11 cellular contexts compared by ENCODE assay signal in the genomic region with DNA sequence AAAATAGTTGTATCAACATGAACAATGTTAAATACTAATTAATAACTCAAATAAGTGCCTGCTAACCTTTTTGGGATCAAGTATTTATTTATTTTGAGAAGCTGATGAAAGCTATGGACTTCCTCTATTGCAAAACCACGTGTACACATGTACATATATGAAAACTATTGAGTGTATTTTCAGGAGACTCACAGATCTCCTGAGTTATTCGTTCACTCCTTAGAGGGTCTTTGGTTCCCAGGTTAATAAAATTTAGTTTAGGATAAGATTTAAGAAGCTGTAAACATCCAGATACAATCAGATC.
DNase-seq lines count a peak whose midpoint lies in the region; ATAC-seq and FAIRE-seq lines count a peak whose summit lies in the region.
"Had no signal": no experiment of that assay in that cellular context is flagged by ENCODE, and none has a peak within 500 bp of the region (broad histone marks: within the 10 kb centered on the region; RNA-seq: fewer than 3 reads in every experiment).

No MANE protein-coding gene starts in this region.

- no peak for FAIRE-seq in small intestine (lab: Jason Lieb, UNC)

- no peak overlapping the region for H2BK120ac ChIP-seq in neuronal stem cell (ENCODE audit: low read depth, low read length)

- no peak overlapping the region for H3K4me2 ChIP-seq in neuronal stem cell (ENCODE audit: insufficient read depth, low read length, poor library complexity, severe bottlenecking)

- no peaks in the 10 kb centered on the region for H3K36me3 ChIP-seq in small intestine (ENCODE audit: control insufficient read depth in 2 of 2, insufficient read depth in 2 of 2, low read length in 2 of 2)
- H3K36me3 ChIP-seq in neuronal stem cell (replicated peaks in 1 of 2; ENCODE audit: control insufficient read depth in 2 of 2, insufficient read depth in 2 of 2, low read length in 2 of 2), result no peaks in the 10 kb centered on the region

- no peak overlapping the region for H3K27ac ChIP-seq in small intestine (ENCODE audit: low read depth in 1 of 2, low read length in 1 of 2)
- H3K27ac ChIP-seq in neuronal stem cell (replicated peaks; ENCODE audit: low read length), result no peak overlapping the region
- H3K27ac ChIP-seq: parathyroid adenoma had no signal

- H2BK15ac ChIP-seq in neuronal stem cell (ENCODE audit: low read length), result no peak overlapping the region

- no peak overlapping the region for H3K9ac ChIP-seq in neuronal stem cell (ENCODE audit: low read depth, low read length, poor library complexity)
- H3K9ac ChIP-seq: parathyroid adenoma had no signal

- no peak overlapping the region for H2BK5ac ChIP-seq in neuronal stem cell (ENCODE audit: low read length)

- H3K79me1 ChIP-seq in neuronal stem cell (ENCODE audit: low read depth, low read length), result no peaks in the 10 kb centered on the region

- WGBS in small intestine, 3 donors, result 28 to 41% (median 28%) methylated on average over 2 of the region's 2 CpGs
- no CpG with 5 or more reads among the region's 2 CpGs for WGBS in neuronal stem cell (ENCODE audit: extremely low coverage in 2 of 2, insufficient read length in 2 of 2, insufficient replicate concordance in 1 of 2), 2 donors

- H3K9me3 ChIP-seq in small intestine (ENCODE audit: control insufficient read depth, low read depth) (peaks cover 2% of the 10 kb centered on the region), neuronal stem cell (replicated peaks in 1 of 2; ENCODE audit: control insufficient read depth in 2 of 2, insufficient read depth in 1 of 2, low read depth in 1 of 2, low read length in 2 of 2) (peaks cover 3 to 17% of the 10 kb centered on the region in 2 donors)

- H4K91ac ChIP-seq in neuronal stem cell (ENCODE audit: low read depth, low read length, poor library complexity), result no peak overlapping the region

- H2AK5ac ChIP-seq in neuronal stem cell (ENCODE audit: low read depth, low read length), result no peak overlapping the region

- H2AFZ ChIP-seq in neuronal stem cell (ENCODE audit: low read length), result no peak overlapping the region
- H2AFZ ChIP-seq: parathyroid adenoma had no signal

- no peak overlapping the region for H3K4me3 ChIP-seq in small intestine (ENCODE audit: low read depth in 1 of 2, low read length in 2 of 2)
- H3K4me3 ChIP-seq in neuronal stem cell (ENCODE audit: low read length in 2 of 2), result no peak overlapping the region

- no peak overlapping the region for H3K27ac Mint-ChIP-seq in activated naive CD8-positive, alpha-beta T cell treated with anti-CD3 and anti-CD28 coated beads, Interleukin-2, amount 10 ng/mL, durations not matched to agents 7 days and 5 days
- H3K27ac Mint-ChIP-seq in activated naive CD8-positive, alpha-beta T cell treated with anti-CD3 and anti-CD28 coated beads for 36 hours, result no peak overlapping the region
- H3K27ac Mint-ChIP-seq: stimulated activated naive CD8-positive, alpha-beta T cell treated with anti-CD3 and anti-CD28 coated beads, Interleukin-15, Interleukin-2, amounts not matched to agents 100 ng/mL and 50 ng/mL, for 24 hours had no signal

- H3K27me3 ChIP-seq in small intestine (ENCODE audit: control insufficient read depth in 2 of 2, insufficient read depth in 2 of 2, low read length in 2 of 2), result no peaks in the 10 kb centered on the region
- H3K27me3 ChIP-seq in neuronal stem cell (ENCODE audit: control insufficient read depth in 3 of 3, insufficient read depth in 3 of 3, low read depth in 1 of 3, low read length in 3 of 3), result no peaks in the 10 kb centered on the region

- H3K4me3 Mint-ChIP-seq in activated naive CD8-positive, alpha-beta T cell treated with anti-CD3 and anti-CD28 coated beads, Interleukin-2, amount 10 ng/mL, durations not matched to agents 7 days and 5 days, result no peak overlapping the region
- no peak overlapping the region for H3K4me3 Mint-ChIP-seq in activated naive CD8-positive, alpha-beta T cell treated with anti-CD3 and anti-CD28 coated beads for 36 hours
- H3K4me3 Mint-ChIP-seq: stimulated activated naive CD8-positive, alpha-beta T cell treated with anti-CD3 and anti-CD28 coated beads, Interleukin-15, Interleukin-2, amounts not matched to agents 100 ng/mL and 50 ng/mL, for 24 hours had no signal

- no peak overlapping the region for H3K23ac ChIP-seq in neuronal stem cell (ENCODE audit: low read depth, low read length, poor library complexity)

- no peak for DNase-seq in activated naive CD8-positive, alpha-beta T cell treated with anti-CD3 and anti-CD28 coated beads, Interleukin-2, amount 10 ng/mL, durations not matched to agents 7 days and 5 days
- DNase-seq in activated naive CD8-positive, alpha-beta T cell treated with anti-CD3 and anti-CD28 coated beads for 36 hours, result no peak
- DNase-seq in SKM-1 (lab: John Stamatoyannopoulos, UW; ENCODE audit: unreplicated experiment) (peak; percentile 98), small intestine (peak; percentile 2), Ammon's horn (ENCODE audit: low spot score) (no peak), neuronal stem cell (ENCODE audit: low spot score) (no peak)
- DNase-seq in activated T-cell treated with anti-CD3 and anti-CD28 coated beads, Interleukin-2, amount 50 U/mL, for 1 hour, result no peak
- DNase-seq: NCI-H446 treated with DMSO at 0.1 percent for 48 hours had no signal

- H2BK12ac ChIP-seq in neuronal stem cell (ENCODE audit: low read length), result no peak overlapping the region

- peaks cover 9% of the 10 kb centered on the region for H3K9me3 Mint-ChIP-seq in activated naive CD8-positive, alpha-beta T cell treated with anti-CD3 and anti-CD28 coated beads, Interleukin-2, amount 10 ng/mL, durations not matched to agents 7 days and 5 days
- H3K9me3 Mint-ChIP-seq in activated naive CD8-positive, alpha-beta T cell treated with anti-CD3 and anti-CD28 coated beads for 36 hours, result peaks cover 11% of the 10 kb centered on the region

- no peaks in the 10 kb centered on the region for H3K27me3 Mint-ChIP-seq in activated naive CD8-positive, alpha-beta T cell treated with anti-CD3 and anti-CD28 coated beads, Interleukin-2, amount 10 ng/mL, durations not matched to agents 7 days and 5 days
- H3K27me3 Mint-ChIP-seq in activated naive CD8-positive, alpha-beta T cell treated with anti-CD3 and anti-CD28 coated beads for 36 hours, result no peaks in the 10 kb centered on the region
- H3K27me3 Mint-ChIP-seq: stimulated activated naive CD8-positive, alpha-beta T cell treated with anti-CD3 and anti-CD28 coated beads, Interleukin-15, Interleukin-2, amounts not matched to agents 100 ng/mL and 50 ng/mL, for 24 hours had no signal

- H3K4ac ChIP-seq in neuronal stem cell (ENCODE audit: low read length), result no peak overlapping the region

- peak; percentile 18 for ATAC-seq in activated naive CD8-positive, alpha-beta T cell treated with anti-CD3 and anti-CD28 coated beads, Interleukin-2, amount 10 ng/mL, durations not matched to agents 7 days and 5 days (ENCODE audit: low read depth)
- ATAC-seq in HG03060 (IDR thresholded peaks at IDR 0.05; ENCODE audit: low read depth, unreplicated experiment), result peak; percentile 41

- no peak overlapping the region for H3K14ac ChIP-seq in neuronal stem cell (ENCODE audit: low read length)

- H4K8ac ChIP-seq in neuronal stem cell (ENCODE audit: low read depth, low read length), result no peak overlapping the region

- H3K4me1 ChIP-seq in small intestine (ENCODE audit: control insufficient read depth in 2 of 2, insufficient read depth in 1 of 2, low read depth in 1 of 2, low read length in 1 of 2) (no peaks in the 10 kb centered on the region), neuronal stem cell (ENCODE audit: control insufficient read depth in 2 of 2, insufficient read depth in 1 of 2, low read depth in 1 of 2, low read length in 2 of 2) (peaks cover 0 to 1% of the 10 kb centered on the region in 2 donors)
- H3K4me1 ChIP-seq: parathyroid adenoma had no signal

- no peaks in the 10 kb centered on the region for H3K4me1 Mint-ChIP-seq in activated naive CD8-positive, alpha-beta T cell treated with anti-CD3 and anti-CD28 coated beads, Interleukin-2, amount 10 ng/mL, durations not matched to agents 7 days and 5 days
- H3K4me1 Mint-ChIP-seq in activated naive CD8-positive, alpha-beta T cell treated with anti-CD3 and anti-CD28 coated beads for 36 hours, result no peaks in the 10 kb centered on the region

- POLR2A ChIA-PET in activated naive CD8-positive, alpha-beta T cell treated with anti-CD3 and anti-CD28 coated beads, Interleukin-2, amount 10 ng/mL, durations not matched to agents 7 days and 5 days (lab: Charles Lee), result no interaction called here

- no peak overlapping the region for H3K18ac ChIP-seq in neuronal stem cell (ENCODE audit: low read length)

- peaks cover 32% of the 10 kb centered on the region for H3K36me3 Mint-ChIP-seq in activated naive CD8-positive, alpha-beta T cell treated with anti-CD3 and anti-CD28 coated beads, Interleukin-2, amount 10 ng/mL, durations not matched to agents 7 days and 5 days
- peaks cover 22% of the 10 kb centered on the region for H3K36me3 Mint-ChIP-seq in activated naive CD8-positive, alpha-beta T cell treated with anti-CD3 and anti-CD28 coated beads for 36 hours

Comparison
In these comparisons a context has a peak if more than half of its experiments do, and no peak if none do; other contexts are left out.
1. DNase-seq: peak in SKM-1 (single experiment) and small intestine (single experiment); none in activated naive CD8-positive, alpha-beta T cell treated with anti-CD3 and anti-CD28 coated beads, Interleukin-2, amount 10 ng/mL, durations not matched to agents 7 days and 5 days (single experiment), activated naive CD8-positive, alpha-beta T cell treated with anti-CD3 and anti-CD28 coated beads for 36 hours (single experiment), activated T-cell treated with anti-CD3 and anti-CD28 coated beads, Interleukin-2, amount 50 U/mL, for 1 hour (single experiment), Ammon's horn (single experiment) and neuronal stem cell (single experiment).